In the genomic region with DNA sequence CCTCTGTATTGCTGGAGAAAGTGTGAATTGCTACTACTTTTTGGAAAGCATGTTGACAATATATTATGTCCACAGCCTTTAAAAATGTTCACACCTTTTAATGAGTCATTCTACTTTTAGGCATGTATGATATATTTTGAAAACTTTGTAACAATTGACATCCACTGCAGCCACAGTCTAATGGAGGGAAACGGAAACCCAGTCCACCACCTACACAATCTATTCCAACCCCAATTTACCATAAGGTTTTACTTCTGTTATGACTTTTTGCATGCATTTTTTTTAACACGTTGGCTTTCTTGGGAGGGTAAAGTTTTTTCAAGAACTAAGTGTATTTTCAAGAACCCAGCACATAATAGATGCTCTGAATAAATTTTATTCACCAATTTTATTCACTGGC, we compare ENCODE assay signal across 1 cellular context.
TF ChIP-seq lines count a peak whose summit lies in the region.

No MANE protein-coding gene starts in this region.

TF ChIP-seq in GM12878, 131 proteins besides CTCF, POLR2A, EP300 and RAD21 (continued from another document):
- TF ChIP-seq, protein P1, sequence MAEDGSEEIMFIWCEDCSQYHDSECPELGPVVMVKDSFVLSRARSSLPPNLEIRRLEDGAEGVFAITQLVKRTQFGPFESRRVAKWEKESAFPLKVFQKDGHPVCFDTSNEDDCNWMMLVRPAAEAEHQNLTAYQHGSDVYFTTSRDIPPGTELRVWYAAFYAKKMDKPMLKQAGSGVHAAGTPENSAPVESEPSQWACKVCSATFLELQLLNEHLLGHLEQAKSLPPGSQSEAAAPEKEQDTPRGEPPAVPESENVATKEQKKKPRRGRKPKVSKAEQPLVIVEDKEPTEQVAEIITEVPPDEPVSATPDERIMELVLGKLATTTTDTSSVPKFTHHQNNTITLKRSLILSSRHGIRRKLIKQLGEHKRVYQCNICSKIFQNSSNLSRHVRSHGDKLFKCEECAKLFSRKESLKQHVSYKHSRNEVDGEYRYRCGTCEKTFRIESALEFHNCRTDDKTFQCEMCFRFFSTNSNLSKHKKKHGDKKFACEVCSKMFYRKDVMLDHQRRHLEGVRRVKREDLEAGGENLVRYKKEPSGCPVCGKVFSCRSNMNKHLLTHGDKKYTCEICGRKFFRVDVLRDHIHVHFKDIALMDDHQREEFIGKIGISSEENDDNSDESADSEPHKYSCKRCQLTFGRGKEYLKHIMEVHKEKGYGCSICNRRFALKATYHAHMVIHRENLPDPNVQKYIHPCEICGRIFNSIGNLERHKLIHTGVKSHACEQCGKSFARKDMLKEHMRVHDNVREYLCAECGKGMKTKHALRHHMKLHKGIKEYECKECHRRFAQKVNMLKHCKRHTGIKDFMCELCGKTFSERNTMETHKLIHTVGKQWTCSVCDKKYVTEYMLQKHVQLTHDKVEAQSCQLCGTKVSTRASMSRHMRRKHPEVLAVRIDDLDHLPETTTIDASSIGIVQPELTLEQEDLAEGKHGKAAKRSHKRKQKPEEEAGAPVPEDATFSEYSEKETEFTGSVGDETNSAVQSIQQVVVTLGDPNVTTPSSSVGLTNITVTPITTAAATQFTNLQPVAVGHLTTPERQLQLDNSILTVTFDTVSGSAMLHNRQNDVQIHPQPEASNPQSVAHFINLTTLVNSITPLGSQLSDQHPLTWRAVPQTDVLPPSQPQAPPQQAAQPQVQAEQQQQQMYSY (CRISPR knock-in tag; IDR thresholded peaks at IDR 0.05), result no peak
- TF ChIP-seq SIX5 (IDR thresholded peaks at IDR 0.05; ENCODE audit: low read depth, low read length, severe bottlenecking) (no peak), CHD1 (IDR thresholded peaks at IDR 0.05; ENCODE audit: low read depth, low read length) (no peak), NFXL1 (IDR thresholded peaks at IDR 0.05; ENCODE audit: borderline replicate concordance) (no peak), NR2F1 (conservative IDR thresholded peaks at IDR 0.05) (peak; percentile 95), SP1 (IDR thresholded peaks at IDR 0.05; ENCODE audit: low read depth, low read length) (peak; percentile 70), TAF1 (IDR thresholded peaks at IDR 0.05; ENCODE audit: borderline replicate concordance, low read depth, low read length) (no peak), POU2F2 (IDR thresholded peaks at IDR 0.05; ENCODE audit: borderline replicate concordance, low read depth, low read length) (peak; percentile 98), IRF4 (IDR thresholded peaks at IDR 0.05; ENCODE audit: low read depth, low read length) (peak; percentile 98), SMAD5 (IDR thresholded peaks at IDR 0.05; ENCODE audit: low read depth) (no peak), NR2C2 (IDR thresholded peaks at IDR 0.05; ENCODE audit: borderline replicate concordance, control insufficient read depth, insufficient read length, low read depth) (no peak), ZNF24 (IDR thresholded peaks at IDR 0.05) (peak; percentile 32; the same call in 1 of the 2 replicates), HDAC2 (IDR thresholded peaks at IDR 0.05) (no peak), NBN (IDR thresholded peaks at IDR 0.05) (peak; percentile 85), KLF5 (IDR thresholded peaks at IDR 0.05; ENCODE audit: partially characterized antibody) (no peak), PML (IDR thresholded peaks at IDR 0.05; ENCODE audit: low read length) (peak; percentile 85), SREBF2 (IDR thresholded peaks at IDR 0.05; ENCODE audit: low read length) (no peak; the same call in 1 of the 2 replicates), MYC (IDR thresholded peaks at IDR 0.05; ENCODE audit: insufficient read depth, insufficient read length, insufficient replicate concordance, low read length, severe bottlenecking) (no peak)
- TF ChIP-seq, protein P2, sequence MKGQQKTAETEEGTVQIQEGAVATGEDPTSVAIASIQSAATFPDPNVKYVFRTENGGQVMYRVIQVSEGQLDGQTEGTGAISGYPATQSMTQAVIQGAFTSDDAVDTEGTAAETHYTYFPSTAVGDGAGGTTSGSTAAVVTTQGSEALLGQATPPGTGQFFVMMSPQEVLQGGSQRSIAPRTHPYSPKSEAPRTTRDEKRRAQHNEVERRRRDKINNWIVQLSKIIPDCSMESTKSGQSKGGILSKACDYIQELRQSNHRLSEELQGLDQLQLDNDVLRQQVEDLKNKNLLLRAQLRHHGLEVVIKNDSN (IDR thresholded peaks at IDR 0.05; ENCODE audit: borderline replicate concordance, extremely low read length, insufficient read depth, low read depth, low read length), result no peak
- TF ChIP-seq, protein P3, sequence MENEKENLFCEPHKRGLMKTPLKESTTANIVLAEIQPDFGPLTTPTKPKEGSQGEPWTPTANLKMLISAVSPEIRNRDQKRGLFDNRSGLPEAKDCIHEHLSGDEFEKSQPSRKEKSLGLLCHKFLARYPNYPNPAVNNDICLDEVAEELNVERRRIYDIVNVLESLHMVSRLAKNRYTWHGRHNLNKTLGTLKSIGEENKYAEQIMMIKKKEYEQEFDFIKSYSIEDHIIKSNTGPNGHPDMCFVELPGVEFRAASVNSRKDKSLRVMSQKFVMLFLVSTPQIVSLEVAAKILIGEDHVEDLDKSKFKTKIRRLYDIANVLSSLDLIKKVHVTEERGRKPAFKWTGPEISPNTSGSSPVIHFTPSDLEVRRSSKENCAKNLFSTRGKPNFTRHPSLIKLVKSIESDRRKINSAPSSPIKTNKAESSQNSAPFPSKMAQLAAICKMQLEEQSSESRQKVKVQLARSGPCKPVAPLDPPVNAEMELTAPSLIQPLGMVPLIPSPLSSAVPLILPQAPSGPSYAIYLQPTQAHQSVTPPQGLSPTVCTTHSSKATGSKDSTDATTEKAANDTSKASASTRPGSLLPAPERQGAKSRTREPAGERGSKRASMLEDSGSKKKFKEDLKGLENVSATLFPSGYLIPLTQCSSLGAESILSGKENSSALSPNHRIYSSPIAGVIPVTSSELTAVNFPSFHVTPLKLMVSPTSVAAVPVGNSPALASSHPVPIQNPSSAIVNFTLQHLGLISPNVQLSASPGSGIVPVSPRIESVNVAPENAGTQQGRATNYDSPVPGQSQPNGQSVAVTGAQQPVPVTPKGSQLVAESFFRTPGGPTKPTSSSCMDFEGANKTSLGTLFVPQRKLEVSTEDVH (IDR thresholded peaks at IDR 0.05; ENCODE audit: low read depth, partially characterized antibody), result peak; percentile 23
